8 cellular contexts compared by ENCODE assay signal in the genomic region with DNA sequence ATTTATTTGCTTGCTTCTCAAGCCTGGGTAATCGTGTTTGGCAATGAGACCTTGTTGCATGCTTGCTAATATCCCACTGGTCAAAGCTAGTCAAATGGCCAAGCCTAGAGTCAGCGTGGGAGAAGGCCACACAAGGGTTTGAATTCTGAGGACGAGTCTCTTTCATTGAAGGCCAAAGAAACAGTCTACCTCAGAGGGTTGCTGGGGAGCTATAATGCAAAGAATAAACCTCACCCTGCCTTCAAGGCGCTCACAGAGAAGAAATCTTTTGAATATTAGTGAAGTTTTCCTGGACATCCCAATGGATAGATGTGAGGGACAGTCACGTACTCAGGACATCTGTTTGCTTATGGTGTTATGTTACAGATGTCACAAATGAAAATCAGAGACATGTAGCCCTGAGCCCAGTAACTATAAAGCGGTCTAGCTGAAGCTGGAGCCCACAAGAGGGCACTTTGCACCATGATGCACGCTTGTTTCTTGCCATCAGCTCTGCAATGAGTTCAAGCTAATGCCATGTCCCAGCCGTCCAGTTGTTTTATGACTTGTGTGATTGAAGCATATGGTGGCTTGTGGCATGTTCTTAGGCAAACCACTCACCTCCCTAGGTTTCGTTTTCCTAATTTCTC. TPM values are rescaled to one million over a fixed set of nuclear protein-coding genes. Genes with fewer than 3 reads are reported as not detected.
DNase-seq lines count a peak whose midpoint lies in the region; ATAC-seq, FAIRE-seq and TF ChIP-seq lines count a peak whose summit lies in the region.

No MANE protein-coding gene starts in this region.

- H3K27me3 ChIP-seq in foreskin keratinocyte: no peaks in the 10 kb centered on the region
- no peaks in the 10 kb centered on the region for H3K27me3 ChIP-seq in trophoblast cell (ENCODE audit: insufficient read depth, low read length)

- no peak overlapping the region for H2AFZ ChIP-seq in trophoblast cell (ENCODE audit: insufficient read depth, low read length, poor library complexity)

- H3K36me3 ChIP-seq in trophoblast cell (ENCODE audit: control insufficient read depth in 1 of 2, insufficient read depth in 2 of 2, low read length in 2 of 2): no peaks in the 10 kb centered on the region

- no peak overlapping the region for H3K14ac ChIP-seq in trophoblast cell (ENCODE audit: low read length)

- no peak overlapping the region for H3K4ac ChIP-seq in trophoblast cell (ENCODE audit: low read depth, low read length)

- no peaks in the 10 kb centered on the region for H3K9me3 ChIP-seq in trophoblast cell (ENCODE audit: insufficient read depth, low read depth, low read length)

- no peak overlapping the region for H3K4me2 ChIP-seq in trophoblast cell (ENCODE audit: low read length)

- WGBS in trophoblast cell (ENCODE audit: extremely low coverage, insufficient coverage, insufficient read length): no CpG with 5 or more reads among the region's 9 CpGs

- peak; percentile 63 for TF ChIP-seq CTCF in foreskin keratinocyte (conservative IDR thresholded peaks at IDR 0.05)

- H3K79me1 ChIP-seq in trophoblast cell (ENCODE audit: low read length): no peaks in the 10 kb centered on the region

- no peak overlapping the region for H3K18ac ChIP-seq in trophoblast cell (ENCODE audit: low read length)

- no peak overlapping the region for H4K12ac ChIP-seq in trophoblast cell (ENCODE audit: low read depth, low read length)

- H3K4me3 ChIP-seq in trophoblast cell (ENCODE audit: low read depth, low read length): no peak overlapping the region

- FAIRE-seq in GM18507 (lab: Jason Lieb, UNC): peak; percentile 84

- no peaks in the 10 kb centered on the region for H3K79me2 ChIP-seq in trophoblast cell (ENCODE audit: control insufficient read depth, insufficient read depth, low read length, poor library complexity)

- no peak overlapping the region for H4K8ac ChIP-seq in trophoblast cell (ENCODE audit: low read depth, low read length)

- ATAC-seq in HG03025 (IDR thresholded peaks at IDR 0.05; ENCODE audit: low FRiP score, unreplicated experiment) (peak; percentile 75), foreskin keratinocyte (peak; percentile 62), HG02588 (IDR thresholded peaks at IDR 0.05; ENCODE audit: unreplicated experiment) (no peak)

- H2AK5ac ChIP-seq in trophoblast cell (ENCODE audit: low read length): no peak overlapping the region

- H4K91ac ChIP-seq in trophoblast cell (ENCODE audit: low read depth, low read length): no peak overlapping the region

- peaks cover 5% of the 10 kb centered on the region for H3K4me1 ChIP-seq in foreskin keratinocyte
- no peaks in the 10 kb centered on the region for H3K4me1 ChIP-seq in trophoblast cell (ENCODE audit: control insufficient read depth in 1 of 2, insufficient read depth in 2 of 2, low read length in 2 of 2)

- H2BK5ac ChIP-seq in trophoblast cell (ENCODE audit: low read depth, low read length, poor library complexity): no peak overlapping the region

- DNase-seq in AML-193 (lab: John Stamatoyannopoulos, UW): peak; percentile 30 to 69
- DNase-seq in GM18507 (ENCODE audit: extremely low spot score, insufficient read length, low read depth): no peak
- peak; percentile 15 for DNase-seq in NCI-H345 treated with DMSO at 0.1 percent for 48 hours (lab: John Stamatoyannopoulos, UW; ENCODE audit: unreplicated experiment)
- DNase-seq in activated T-cell treated with anti-CD3 and anti-CD28 coated beads, Interleukin-2, amount 50 U/mL, for 48 hours: peak; percentile 21 to 24
- DNase-seq in foreskin keratinocyte: peak in 1 of 2 donors; percentile 41
- peak; percentile 65 to 77 for DNase-seq in trophoblast cell

- no peak overlapping the region for H3K23ac ChIP-seq in trophoblast cell (ENCODE audit: low read length)

- H2BK120ac ChIP-seq in trophoblast cell (ENCODE audit: insufficient read depth, low read length, poor library complexity): no peak overlapping the region

- H3K9ac ChIP-seq in trophoblast cell (ENCODE audit: low read length): no peak overlapping the region

- no peak overlapping the region for H3K27ac ChIP-seq in foreskin keratinocyte
- H3K27ac ChIP-seq in trophoblast cell (ENCODE audit: low read depth, low read length): no peak overlapping the region

- peak overlapping the region; percentile 67 for H2BK12ac ChIP-seq in trophoblast cell (ENCODE audit: low read length)

RNA-seq across cellular contexts. Expression of a gene that starts 1.1 kb away (rescaled TPM):
- 5.2 and 6.9 TPM in 2 replicates for total RNA-seq in foreskin keratinocyte
- polyA plus RNA-seq in foreskin keratinocyte: 1.1 and 1.3 TPM in 2 replicates
- 1.3 and 1.8 TPM in 2 replicates for polyA plus RNA-seq in trophoblast cell (2013)

RNA-seq across cellular contexts. Expression of a gene that starts 36.6 kb away (rescaled TPM):
- total RNA-seq in foreskin keratinocyte: 0.78 and 0.85 TPM in 2 replicates
- 0.39 and 0.50 TPM in 2 replicates for polyA plus RNA-seq in foreskin keratinocyte
- 4.7 and 5.0 TPM in 2 replicates for polyA plus RNA-seq in trophoblast cell (2013)
